10 cellular contexts compared by ENCODE assay signal in genomic region chr17:62435251-62435650, GRCh38. TPM values are rescaled to one million over a fixed set of nuclear protein-coding genes. Genes with fewer than 3 reads are reported as not detected.
"Had no signal": no experiment of that assay in that cellular context is flagged by ENCODE, and none has a peak within 500 bp of the region (broad histone marks: within the 10 kb centered on the region; RNA-seq: fewer than 3 reads in every experiment).

No MANE protein-coding gene starts in this region.

RNA-seq across cellular contexts. Expression of gene EFCAB3, which starts 54.9 kb away (rescaled TPM):
- total RNA-seq: OCI-LY7, PC-3, PC-9, Peyer's patch, Right ventricle myocardium inferior, Right ventricle myocardium superior, RPMI7951, SJCRH30, SJSA1, SK-MEL-5 had no signal
